In the genomic region with DNA sequence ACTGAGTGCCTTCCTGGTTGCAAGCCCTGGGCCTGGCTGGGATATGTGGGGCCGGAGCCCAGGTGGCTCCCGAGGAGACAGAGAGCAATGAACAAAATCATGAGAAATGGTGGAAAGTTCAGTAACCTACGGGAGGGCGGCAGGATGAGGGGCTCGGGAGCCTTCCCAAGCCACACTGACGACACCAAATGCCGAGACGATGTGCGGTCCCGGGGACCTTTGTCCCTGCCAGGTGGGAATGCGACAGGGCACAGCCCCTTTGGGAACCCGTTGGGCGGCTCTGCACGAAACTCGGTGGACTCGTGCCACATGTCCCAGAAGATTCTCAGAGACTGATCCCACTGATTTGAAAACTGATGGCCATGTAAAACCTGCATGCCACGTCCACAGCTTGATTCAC, we compare ENCODE assay signal across 18 cellular contexts. TPM values are rescaled to one million over a fixed set of nuclear protein-coding genes. Genes with fewer than 3 reads are reported as not detected.
DNase-seq lines count a peak whose midpoint lies in the region; ATAC-seq and TF ChIP-seq lines count a peak whose summit lies in the region.
"Had no signal": no experiment of that assay in that cellular context is flagged by ENCODE, and none has a peak within 500 bp of the region (broad histone marks: within the 10 kb centered on the region; RNA-seq: fewer than 3 reads in every experiment).

No MANE protein-coding gene starts in this region.

- DNase-seq in D341Med (ENCODE audit: low spot score): peak; percentile 24
- DNase-seq in H7: peak; percentile 39
- DNase-seq in ecto neural progenitor cell (ENCODE audit: low spot score): peak; percentile 25
- DNase-seq in testis: peak; percentile 13
- no peak for DNase-seq in H4 (ENCODE audit: low spot score)
- DNase-seq in HK-2 (ENCODE audit: unreplicated experiment): no peak
- no peak for DNase-seq in NCI-H510A (lab: John Stamatoyannopoulos, UW)
- DNase-seq: AML-193; BE2C; CD4-positive, alpha-beta T cell; CD8-positive, alpha-beta memory T cell; DMS53; DMS79 treated with DMSO at 0.1 percent for 48 hours; GF-D8; HCEC 1CT had no signal

- H3K27me3 ChIP-seq in H7 (ENCODE audit: control insufficient read depth, insufficient read depth, low read length) (no peaks in the 10 kb centered on the region), testis (no peaks in the 10 kb centered on the region)
- H3K27me3 ChIP-seq: BE2C; BLaER1 treated with 17β-estradiol and CSF1 and Interleukin-3, amounts not matched to agents 10 nM and 100 nM had no signal

- no peak for TF ChIP-seq CTCF in testis (IDR thresholded peaks at IDR 0.05)

- no peak overlapping the region for H3K27ac ChIP-seq in testis
- H3K27ac ChIP-seq: BLaER1 treated with 17β-estradiol and CSF1 and Interleukin-3, amounts not matched to agents 10 nM and 100 nM had no signal

- intact Hi-C loops in testis (cut with DNase I; ENCODE audit: low total_unique reads): no loop called here

- ATAC-seq in GM21390 (IDR thresholded peaks at IDR 0.05; ENCODE audit: unreplicated experiment): no peak
- ATAC-seq: GM23338 had no signal

- H3K4me3 ChIP-seq in H7 (ENCODE audit: insufficient read depth, low read depth, low read length) (no peak overlapping the region), testis (no peak overlapping the region)
- H3K4me3 ChIP-seq: BLaER1 treated with 17β-estradiol and CSF1 and Interleukin-3, amounts not matched to agents 10 nM and 100 nM; GM23338 had no signal

- WGBS in testis, 2 donors: 87 to 89% methylated on average over 16 to 17 of the region's 17 CpGs

- TF ChIP-seq POLR2A in testis (IDR thresholded peaks at IDR 0.05): no peak

- no peaks in the 10 kb centered on the region for H3K9me3 ChIP-seq in testis

- no peaks in the 10 kb centered on the region for H3K4me1 ChIP-seq in testis
- H3K4me1 ChIP-seq: BE2C; BLaER1 treated with 17β-estradiol and CSF1 and Interleukin-3, amounts not matched to agents 10 nM and 100 nM had no signal

- H3K36me3 ChIP-seq in H7 (replicated peaks; ENCODE audit: control insufficient read depth, insufficient read depth, low read length): no peaks in the 10 kb centered on the region
- H3K36me3 ChIP-seq in testis (ENCODE audit: low read depth, missing control alignments): no peaks in the 10 kb centered on the region
- H3K36me3 ChIP-seq: BE2C; BLaER1 treated with 17β-estradiol and CSF1 and Interleukin-3, amounts not matched to agents 10 nM and 100 nM had no signal

RNA-seq across cellular contexts. Expression of a gene that starts 11.7 kb away (rescaled TPM):
- total RNA-seq in H7 (2014; rRNA removed; shearing (Covaris generic)): 2.3 and 4.3 TPM in 2 replicates
- 10 to 100 TPM; 10.7 to 12.1 TPM for total RNA-seq in testis
- polyA plus RNA-seq in testis (ENCODE audit: insufficient read depth, low read depth, low replicate concordance): 3.0 TPM
- 3.0 and 3.2 TPM in 2 replicates for total RNA-seq in H4 (2014; rRNA removed; shearing (Covaris generic))

Comparison
In these comparisons a context has a peak if more than half of its experiments do, and no peak if none do; other contexts are left out.
1. DNase-seq: peak in D341Med (single experiment), H7 (single experiment), ecto neural progenitor cell (single experiment) and testis (single experiment); none in H4 (single experiment), HK-2 (single experiment) and NCI-H510A (single experiment).